ENCODE assay signal across 8 cellular contexts in the genomic region with DNA sequence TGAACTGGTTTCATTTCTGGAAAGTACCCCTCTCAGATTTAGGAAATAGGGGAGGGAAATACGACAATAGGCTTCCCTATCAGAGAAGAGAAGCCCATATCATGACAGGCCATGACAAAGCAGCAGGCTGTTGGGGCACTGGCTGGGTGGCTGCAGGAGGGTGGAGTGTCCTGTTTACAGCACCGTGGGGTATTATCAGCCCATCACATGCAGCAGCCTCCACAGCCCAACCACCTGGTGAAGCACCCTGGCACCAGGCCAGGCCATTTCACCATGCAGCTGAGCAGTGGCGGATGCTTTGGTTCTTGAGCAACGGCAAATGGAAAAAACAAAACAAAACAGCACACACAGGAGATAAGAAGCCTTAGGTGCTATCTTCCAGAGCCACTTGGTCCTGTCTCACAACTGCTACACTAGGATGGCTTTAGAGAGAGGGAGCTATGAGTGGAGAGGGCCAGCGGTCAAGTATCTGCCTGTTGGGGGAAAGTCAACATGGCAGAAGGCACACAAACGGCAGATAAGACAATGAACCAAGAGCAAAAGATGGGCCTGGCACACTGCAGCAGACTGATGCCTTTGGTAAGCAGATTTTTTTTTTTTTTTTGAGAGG. TPM values are rescaled to one million over a fixed set of nuclear protein-coding genes. Genes with fewer than 3 reads are reported as not detected.
DNase-seq lines count a peak whose midpoint lies in the region; ATAC-seq lines count a peak whose summit lies in the region.

No MANE protein-coding gene starts in this region.

- DNase-seq in GDM1 (lab: John Stamatoyannopoulos, UW) = peak; percentile 85
- peak; percentile 84 for DNase-seq in NOMO-1 treated with dmso at 0.1 percent for 144 hours (lab: John Stamatoyannopoulos, UW; ENCODE audit: unreplicated experiment)
- peak; percentile 71 for DNase-seq in activated T-cell treated with anti-CD3 and anti-CD28 coated beads for 48 hours (ENCODE audit: low read depth)
- DNase-seq in Right ventricle myocardium inferior (ENCODE audit: missing footprints) = peak; percentile 93
- DNase-seq in stimulated activated CD4-positive, alpha-beta T cell treated with anti-CD3 and anti-CD28 coated beads, Interleukin-15, amount 100 ng/mL, for 48 hours (ENCODE audit: low read depth in 2 of 2) = peak; percentile 66 to 73
- DNase-seq in GOT3 (lab: John Stamatoyannopoulos, UW) = no peak

- peak; percentile 75 for ATAC-seq in HG03175 (IDR thresholded peaks at IDR 0.05; ENCODE audit: unreplicated experiment)
- peak; percentile 65 for ATAC-seq in Right ventricle myocardium inferior
- no peak for ATAC-seq in HG03025 (IDR thresholded peaks at IDR 0.05; ENCODE audit: low FRiP score, unreplicated experiment)

- intact Hi-C loops in Right ventricle myocardium inferior (cut with DNase I) = no loop called here

RNA-seq across cellular contexts. Expression of a gene that starts 24.2 kb away (rescaled TPM):
- 10.3 TPM for total RNA-seq in Right ventricle myocardium inferior

RNA-seq across cellular contexts. Expression of a gene that starts 32.0 kb away (rescaled TPM):
- total RNA-seq in Right ventricle myocardium inferior = 59.3 TPM

RNA-seq across cellular contexts. Expression of a gene that starts 48.7 kb away (rescaled TPM):
- total RNA-seq in Right ventricle myocardium inferior = 45.4 TPM
